In the genomic region with DNA sequence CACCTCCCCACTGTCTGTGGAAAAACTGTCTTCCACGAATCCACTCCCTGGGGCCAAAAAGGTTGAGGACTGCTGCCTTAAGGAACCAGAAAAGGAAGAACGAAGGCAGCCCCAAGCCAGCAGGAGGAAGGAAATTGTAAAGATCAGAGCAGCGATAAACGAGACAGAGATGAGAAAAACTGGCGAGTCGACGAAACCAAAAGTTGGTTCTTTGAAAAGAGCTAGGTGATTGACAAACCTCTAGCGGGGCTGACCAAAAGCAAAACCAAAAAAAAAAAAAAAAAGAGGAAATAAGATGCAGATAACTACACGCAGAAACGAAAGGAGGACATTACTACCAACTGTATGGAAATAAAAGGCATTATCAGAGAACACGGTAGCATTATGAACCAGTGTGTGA, we compare ENCODE assay signal across 1 cellular context.
TF ChIP-seq lines count a peak whose summit lies in the region.

No MANE protein-coding gene starts in this region.

TF ChIP-seq in K562, 482 proteins besides CTCF, POLR2A, EP300 and RAD21 (continued from another document and continues in another):
- TF ChIP-seq, protein P1, sequence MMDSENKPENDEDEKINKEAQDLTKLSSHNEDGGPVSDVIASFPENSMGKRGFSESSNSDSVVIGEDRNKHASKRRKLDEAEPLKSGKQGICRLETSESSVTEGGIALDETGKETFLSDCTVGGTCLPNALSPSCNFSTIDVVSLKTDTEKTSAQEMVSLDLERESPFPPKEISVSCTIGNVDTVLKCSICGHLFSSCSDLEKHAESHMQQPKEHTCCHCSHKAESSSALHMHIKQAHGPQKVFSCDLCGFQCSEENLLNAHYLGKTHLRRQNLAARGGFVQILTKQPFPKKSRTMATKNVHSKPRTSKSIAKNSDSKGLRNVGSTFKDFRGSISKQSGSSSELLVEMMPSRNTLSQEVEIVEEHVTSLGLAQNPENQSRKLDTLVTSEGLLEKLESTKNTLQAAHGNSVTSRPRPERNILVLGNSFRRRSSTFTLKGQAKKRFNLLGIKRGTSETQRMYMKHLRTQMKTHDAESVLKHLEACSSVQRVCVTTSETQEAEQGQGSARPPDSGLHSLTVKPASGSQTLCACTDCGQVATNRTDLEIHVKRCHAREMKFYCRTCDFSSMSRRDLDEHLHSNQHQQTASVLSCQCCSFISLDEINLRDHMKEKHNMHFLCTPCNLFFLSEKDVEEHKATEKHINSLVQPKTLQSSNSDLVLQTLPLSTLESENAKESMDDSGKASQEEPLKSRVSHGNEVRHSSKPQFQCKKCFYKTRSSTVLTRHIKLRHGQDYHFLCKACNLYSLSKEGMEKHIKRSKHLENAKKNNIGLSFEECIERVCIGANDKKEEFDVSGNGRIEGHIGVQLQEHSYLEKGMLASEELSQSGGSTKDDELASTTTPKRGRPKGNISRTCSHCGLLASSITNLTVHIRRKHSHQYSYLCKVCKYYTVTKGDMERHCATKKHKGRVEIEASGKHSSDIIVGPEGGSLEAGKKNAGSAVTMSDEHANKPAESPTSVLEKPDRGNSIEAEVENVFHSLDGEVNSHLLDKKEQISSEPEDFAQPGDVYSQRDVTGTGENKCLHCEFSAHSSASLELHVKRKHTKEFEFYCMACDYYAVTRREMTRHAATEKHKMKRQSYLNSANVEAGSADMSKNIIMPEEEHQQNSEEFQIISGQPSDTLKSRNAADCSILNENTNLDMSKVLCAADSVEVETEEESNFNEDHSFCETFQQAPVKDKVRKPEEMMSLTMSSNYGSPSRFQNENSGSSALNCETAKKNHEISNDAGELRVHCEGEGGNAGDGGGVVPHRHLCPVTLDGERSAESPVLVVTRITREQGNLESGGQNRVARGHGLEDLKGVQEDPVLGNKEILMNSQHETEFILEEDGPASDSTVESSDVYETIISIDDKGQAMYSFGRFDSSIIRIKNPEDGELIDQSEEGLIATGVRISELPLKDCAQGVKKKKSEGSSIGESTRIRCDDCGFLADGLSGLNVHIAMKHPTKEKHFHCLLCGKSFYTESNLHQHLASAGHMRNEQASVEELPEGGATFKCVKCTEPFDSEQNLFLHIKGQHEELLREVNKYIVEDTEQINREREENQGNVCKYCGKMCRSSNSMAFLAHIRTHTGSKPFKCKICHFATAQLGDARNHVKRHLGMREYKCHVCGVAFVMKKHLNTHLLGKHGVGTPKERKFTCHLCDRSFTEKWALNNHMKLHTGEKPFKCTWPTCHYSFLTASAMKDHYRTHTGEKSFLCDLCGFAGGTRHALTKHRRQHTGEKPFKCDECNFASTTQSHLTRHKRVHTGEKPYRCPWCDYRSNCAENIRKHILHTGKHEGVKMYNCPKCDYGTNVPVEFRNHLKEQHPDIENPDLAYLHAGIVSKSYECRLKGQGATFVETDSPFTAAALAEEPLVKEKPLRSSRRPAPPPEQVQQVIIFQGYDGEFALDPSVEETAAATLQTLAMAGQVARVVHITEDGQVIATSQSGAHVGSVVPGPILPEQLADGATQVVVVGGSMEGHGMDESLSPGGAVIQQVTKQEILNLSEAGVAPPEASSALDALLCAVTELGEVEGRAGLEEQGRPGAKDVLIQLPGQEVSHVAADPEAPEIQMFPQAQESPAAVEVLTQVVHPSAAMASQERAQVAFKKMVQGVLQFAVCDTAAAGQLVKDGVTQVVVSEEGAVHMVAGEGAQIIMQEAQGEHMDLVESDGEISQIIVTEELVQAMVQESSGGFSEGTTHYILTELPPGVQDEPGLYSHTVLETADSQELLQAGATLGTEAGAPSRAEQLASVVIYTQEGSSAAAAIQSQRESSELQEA (IDR thresholded peaks at IDR 0.05; ENCODE audit: low read depth): peak; percentile 57; the same call in 1 of the 2 replicates
- TF ChIP-seq FOXM1 (IDR thresholded peaks at IDR 0.05; ENCODE audit: low read depth) (peak; percentile 46; the same call in 1 of the 2 replicates), FOXM1 (CRISPR knock-in tag; IDR thresholded peaks at IDR 0.05; ENCODE audit: low read depth) (no peak), MTA3 (IDR thresholded peaks at IDR 0.05; ENCODE audit: borderline replicate concordance) (peak; percentile 27; the same call in 1 of the 2 replicates), SOX6 (IDR thresholded peaks at IDR 0.05) (peak; percentile 43; the same call in 1 of the 2 replicates), SMARCE1 (IDR thresholded peaks at IDR 0.05) (peak; percentile 79; the same call in 1 of the 2 replicates), GATA2 (CRISPR knock-in tag; IDR thresholded peaks at IDR 0.05) (peak; percentile 80), BRD9 (IDR thresholded peaks at IDR 0.05; ENCODE audit: low read depth, partially characterized antibody) (peak; percentile 49), ZEB2 (IDR thresholded peaks at IDR 0.05) (peak; percentile 61; the same call in 1 of the 2 replicates), NFIX (CRISPR knock-in tag; IDR thresholded peaks at IDR 0.05; ENCODE audit: low read depth) (no peak), GABPA (tag; conservative IDR thresholded peaks at IDR 0.05; ENCODE audit: low read depth) (peak; percentile 48)
- TF ChIP-seq, protein P2, sequence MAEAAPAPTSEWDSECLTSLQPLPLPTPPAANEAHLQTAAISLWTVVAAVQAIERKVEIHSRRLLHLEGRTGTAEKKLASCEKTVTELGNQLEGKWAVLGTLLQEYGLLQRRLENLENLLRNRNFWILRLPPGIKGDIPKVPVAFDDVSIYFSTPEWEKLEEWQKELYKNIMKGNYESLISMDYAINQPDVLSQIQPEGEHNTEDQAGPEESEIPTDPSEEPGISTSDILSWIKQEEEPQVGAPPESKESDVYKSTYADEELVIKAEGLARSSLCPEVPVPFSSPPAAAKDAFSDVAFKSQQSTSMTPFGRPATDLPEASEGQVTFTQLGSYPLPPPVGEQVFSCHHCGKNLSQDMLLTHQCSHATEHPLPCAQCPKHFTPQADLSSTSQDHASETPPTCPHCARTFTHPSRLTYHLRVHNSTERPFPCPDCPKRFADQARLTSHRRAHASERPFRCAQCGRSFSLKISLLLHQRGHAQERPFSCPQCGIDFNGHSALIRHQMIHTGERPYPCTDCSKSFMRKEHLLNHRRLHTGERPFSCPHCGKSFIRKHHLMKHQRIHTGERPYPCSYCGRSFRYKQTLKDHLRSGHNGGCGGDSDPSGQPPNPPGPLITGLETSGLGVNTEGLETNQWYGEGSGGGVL (CRISPR knock-in tag; IDR thresholded peaks at IDR 0.05): no peak
- TF ChIP-seq, protein P3, sequence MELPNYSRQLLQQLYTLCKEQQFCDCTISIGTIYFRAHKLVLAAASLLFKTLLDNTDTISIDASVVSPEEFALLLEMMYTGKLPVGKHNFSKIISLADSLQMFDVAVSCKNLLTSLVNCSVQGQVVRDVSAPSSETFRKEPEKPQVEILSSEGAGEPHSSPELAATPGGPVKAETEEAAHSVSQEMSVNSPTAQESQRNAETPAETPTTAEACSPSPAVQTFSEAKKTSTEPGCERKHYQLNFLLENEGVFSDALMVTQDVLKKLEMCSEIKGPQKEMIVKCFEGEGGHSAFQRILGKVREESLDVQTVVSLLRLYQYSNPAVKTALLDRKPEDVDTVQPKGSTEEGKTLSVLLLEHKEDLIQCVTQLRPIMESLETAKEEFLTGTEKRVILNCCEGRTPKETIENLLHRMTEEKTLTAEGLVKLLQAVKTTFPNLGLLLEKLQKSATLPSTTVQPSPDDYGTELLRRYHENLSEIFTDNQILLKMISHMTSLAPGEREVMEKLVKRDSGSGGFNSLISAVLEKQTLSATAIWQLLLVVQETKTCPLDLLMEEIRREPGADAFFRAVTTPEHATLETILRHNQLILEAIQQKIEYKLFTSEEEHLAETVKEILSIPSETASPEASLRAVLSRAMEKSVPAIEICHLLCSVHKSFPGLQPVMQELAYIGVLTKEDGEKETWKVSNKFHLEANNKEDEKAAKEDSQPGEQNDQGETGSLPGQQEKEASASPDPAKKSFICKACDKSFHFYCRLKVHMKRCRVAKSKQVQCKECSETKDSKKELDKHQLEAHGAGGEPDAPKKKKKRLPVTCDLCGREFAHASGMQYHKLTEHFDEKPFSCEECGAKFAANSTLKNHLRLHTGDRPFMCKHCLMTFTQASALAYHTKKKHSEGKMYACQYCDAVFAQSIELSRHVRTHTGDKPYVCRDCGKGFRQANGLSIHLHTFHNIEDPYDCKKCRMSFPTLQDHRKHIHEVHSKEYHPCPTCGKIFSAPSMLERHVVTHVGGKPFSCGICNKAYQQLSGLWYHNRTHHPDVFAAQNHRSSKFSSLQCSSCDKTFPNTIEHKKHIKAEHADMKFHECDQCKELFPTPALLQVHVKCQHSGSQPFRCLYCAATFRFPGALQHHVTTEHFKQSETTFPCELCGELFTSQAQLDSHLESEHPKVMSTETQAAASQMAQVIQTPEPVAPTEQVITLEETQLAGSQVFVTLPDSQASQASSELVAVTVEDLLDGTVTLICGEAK (IDR thresholded peaks at IDR 0.05): peak; percentile 19; the same call in 1 of the 2 replicates
- TF ChIP-seq, protein P3 (CRISPR knock-in tag; IDR thresholded peaks at IDR 0.05): no peak
- TF ChIP-seq, protein P4, sequence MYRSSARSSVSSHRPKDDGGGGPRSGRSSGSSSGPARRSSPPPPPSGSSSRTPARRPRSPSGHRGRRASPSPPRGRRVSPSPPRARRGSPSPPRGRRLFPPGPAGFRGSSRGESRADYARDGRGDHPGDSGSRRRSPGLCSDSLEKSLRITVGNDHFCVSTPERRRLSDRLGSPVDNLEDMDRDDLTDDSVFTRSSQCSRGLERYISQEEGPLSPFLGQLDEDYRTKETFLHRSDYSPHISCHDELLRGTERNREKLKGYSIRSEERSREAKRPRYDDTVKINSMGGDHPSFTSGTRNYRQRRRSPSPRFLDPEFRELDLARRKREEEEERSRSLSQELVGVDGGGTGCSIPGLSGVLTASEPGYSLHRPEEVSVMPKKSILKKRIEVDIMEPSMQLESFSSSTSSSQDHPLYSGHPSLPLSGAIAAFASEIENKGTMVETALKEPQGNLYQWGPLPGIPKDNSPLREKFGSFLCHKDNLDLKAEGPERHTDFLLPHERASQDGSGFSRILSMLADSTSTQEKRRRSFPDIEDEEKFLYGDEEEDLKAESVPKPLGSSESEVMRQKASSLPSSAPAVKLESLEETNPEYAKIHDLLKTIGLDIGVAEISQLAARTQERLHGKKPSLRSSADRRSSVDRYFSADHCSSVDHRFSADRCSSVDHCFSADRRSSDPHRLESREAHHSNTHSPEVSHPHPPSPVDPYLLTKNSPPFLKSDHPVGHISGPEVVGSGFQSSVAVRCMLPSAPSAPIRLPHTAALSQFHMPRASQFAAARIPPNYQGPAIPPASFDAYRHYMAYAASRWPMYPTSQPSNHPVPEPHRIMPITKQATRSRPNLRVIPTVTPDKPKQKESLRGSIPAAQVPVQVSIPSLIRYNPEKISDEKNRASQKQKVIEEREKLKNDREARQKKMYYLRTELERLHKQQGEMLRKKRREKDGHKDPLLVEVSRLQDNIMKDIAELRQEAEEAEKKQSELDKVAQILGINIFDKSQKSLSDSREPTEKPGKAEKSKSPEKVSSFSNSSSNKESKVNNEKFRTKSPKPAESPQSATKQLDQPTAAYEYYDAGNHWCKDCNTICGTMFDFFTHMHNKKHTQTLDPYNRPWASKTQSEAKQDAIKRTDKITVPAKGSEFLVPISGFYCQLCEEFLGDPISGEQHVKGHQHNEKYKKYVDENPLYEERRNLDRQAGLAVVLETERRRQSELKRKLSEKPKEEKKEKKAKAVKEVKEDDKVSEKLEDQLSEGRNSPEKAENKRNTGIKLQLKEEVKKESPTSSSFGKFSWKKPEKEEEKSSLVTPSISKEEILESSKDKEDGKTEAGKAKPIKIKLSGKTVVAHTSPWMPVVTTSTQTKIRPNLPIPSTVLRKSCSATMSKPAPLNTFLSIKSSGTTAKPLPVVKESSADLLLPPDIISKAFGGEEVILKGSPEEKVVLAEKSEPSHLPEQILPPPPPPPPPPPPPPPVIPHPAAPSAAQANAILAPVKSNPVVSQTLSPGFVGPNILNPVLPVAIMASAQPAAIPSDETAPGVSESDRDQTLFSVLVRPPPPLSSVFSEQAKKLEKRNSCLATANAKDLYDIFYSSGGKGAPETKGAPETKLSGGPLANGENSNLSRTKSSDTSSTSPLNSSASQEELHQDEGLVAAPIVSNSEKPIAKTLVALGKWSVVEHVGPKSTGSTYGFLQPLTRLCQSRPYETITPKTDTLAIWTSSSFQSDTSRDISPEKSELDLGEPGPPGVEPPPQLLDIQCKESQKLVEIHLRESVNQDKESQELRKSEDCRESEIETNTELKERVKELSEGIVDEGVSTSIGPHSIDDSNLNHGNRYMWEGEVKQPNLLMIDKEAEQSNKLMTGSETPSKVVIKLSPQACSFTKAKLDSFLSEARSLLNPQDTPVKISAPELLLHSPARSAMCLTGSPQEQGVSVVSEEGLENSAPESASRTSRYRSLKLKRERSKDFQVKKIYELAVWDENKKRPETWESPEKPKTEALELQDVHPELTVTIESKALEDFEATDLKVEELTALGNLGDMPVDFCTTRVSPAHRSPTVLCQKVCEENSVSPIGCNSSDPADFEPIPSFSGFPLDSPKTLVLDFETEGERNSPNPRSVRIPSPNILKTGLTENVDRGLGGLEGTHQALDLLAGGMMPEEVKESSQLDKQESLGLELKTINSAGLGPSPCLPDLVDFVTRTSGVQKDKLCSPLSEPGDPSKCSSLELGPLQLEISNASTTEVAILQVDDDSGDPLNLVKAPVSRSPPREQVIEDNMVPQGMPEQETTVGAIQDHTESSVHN (IDR thresholded peaks at IDR 0.05; ENCODE audit: borderline replicate concordance in 1 of 2, low read depth in 1 of 2): peak in 1 of 2 experiments; percentile 46; a peak in 1 of 4 replicates
- TF ChIP-seq, protein P5, sequence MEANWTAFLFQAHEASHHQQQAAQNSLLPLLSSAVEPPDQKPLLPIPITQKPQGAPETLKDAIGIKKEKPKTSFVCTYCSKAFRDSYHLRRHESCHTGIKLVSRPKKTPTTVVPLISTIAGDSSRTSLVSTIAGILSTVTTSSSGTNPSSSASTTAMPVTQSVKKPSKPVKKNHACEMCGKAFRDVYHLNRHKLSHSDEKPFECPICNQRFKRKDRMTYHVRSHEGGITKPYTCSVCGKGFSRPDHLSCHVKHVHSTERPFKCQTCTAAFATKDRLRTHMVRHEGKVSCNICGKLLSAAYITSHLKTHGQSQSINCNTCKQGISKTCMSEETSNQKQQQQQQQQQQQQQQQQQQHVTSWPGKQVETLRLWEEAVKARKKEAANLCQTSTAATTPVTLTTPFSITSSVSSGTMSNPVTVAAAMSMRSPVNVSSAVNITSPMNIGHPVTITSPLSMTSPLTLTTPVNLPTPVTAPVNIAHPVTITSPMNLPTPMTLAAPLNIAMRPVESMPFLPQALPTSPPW (CRISPR knock-in tag; IDR thresholded peaks at IDR 0.05): peak; percentile 49; the same call in 1 of the 2 replicates
